ENCODE assay signal across 14 cellular contexts in the genomic region with DNA sequence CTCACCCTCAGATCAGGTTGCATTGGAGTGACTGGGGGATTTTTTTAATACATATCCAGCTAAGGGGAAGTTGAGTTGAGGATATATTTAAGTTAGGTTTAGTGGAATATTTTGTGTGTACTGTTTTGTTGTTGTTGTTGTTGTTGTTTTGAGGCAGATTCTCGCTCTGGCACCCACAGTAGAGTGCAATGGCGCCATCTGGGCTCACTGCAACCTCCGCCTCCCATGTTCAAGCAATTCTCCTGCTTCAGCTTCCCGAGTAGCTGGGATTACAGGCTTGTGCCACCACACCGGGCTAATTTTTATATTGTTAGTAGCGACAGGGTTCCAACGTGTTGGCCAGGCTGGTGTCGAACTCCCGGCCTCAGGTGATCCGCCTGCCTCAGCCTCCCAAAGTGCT.
"Had no signal": no experiment of that assay in that cellular context is flagged by ENCODE, and none has a peak within 500 bp of the region (broad histone marks: within the 10 kb centered on the region; RNA-seq: fewer than 3 reads in every experiment).

No MANE protein-coding gene starts in this region.

- H3K36me3 ChIP-seq: lower lobe of right lung, stomach had no signal

- DNase-seq: activated CD4-positive, alpha-beta T cell treated with anti-CD3 and anti-CD28 coated beads for 4 hours; activated CD8-positive, alpha-beta memory T cell treated with anti-CD3 and anti-CD28 coated beads, Interleukin-2, amount 50 U/mL, for 4 hours; activated CD8-positive, alpha-beta T cell treated with anti-CD3 and anti-CD28 coated beads for 36 hours; activated gamma-delta T cell treated with Interleukin-2 at 50 U/mL for 16 hours; activated naive CD8-positive, alpha-beta T cell treated with anti-CD3 and anti-CD28 coated beads for 36 hours; activated T-cell treated with anti-CD3 and anti-CD28 coated beads, Interleukin-2, amount 50 U/mL, for 72 hours; anterior cingulate cortex; cerebellar nuclear complex; dermis blood vessel endothelial cell; left cardiac atrium; lower lobe of right lung; naive B cell; stomach had no signal

- H3K4me3 ChIP-seq: lower lobe of right lung, skin epidermis, stomach had no signal

- H3K9me3 ChIP-seq: lower lobe of right lung, stomach had no signal

- H3K27ac ChIP-seq: lower lobe of right lung, skin epidermis, stomach had no signal

- ATAC-seq: activated CD8-positive, alpha-beta T cell treated with anti-CD3 and anti-CD28 coated beads for 36 hours; activated T-cell treated with anti-CD3 and anti-CD28 coated beads, Interleukin-2, amount 50 U/mL, for 72 hours; left cardiac atrium; lower lobe of right lung had no signal
